1 cellular context compared by ENCODE assay signal in the genomic region with DNA sequence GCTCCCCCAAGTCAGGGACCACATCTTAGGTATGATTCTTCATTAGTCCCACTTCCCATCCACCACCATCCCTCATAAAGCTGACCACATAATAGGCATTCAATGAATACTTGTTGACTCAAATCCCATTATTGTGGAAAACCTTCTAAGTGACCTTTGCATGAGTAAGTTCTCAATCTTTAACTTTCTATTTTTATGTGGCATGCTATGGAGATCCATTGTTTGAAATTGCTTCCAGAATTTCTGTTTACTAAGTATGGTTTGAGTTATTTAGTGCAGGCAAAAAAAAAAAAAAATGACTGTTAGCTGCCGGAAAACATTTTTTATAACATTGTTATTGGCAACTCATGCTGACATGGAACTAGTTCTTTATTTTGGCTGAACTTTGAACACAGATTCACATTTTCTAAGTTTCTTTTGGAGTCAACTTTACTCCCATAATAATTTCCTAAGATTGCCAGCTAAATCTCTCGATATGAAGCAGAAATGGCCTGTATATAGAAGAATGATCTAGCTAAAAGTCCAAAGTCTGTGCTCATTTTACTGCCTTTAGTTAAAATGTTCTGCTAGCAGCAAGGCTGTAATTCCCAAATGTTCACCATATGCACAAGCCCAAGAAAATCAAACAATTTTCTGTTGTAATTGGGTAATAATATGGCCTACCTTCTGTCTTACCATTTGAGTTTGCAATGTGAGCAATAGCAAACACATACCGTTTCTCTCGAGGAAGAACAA.
TF ChIP-seq lines count a peak whose summit lies in the region.

No MANE protein-coding gene starts in this region.

TF ChIP-seq in endothelial cell of umbilical vein, 7 proteins besides CTCF, POLR2A, EP300 and RAD21:
- TF ChIP-seq JUN (IDR thresholded peaks at IDR 0.05; ENCODE audit: borderline replicate concordance, insufficient read depth, insufficient read length, low read depth): no peak
- TF ChIP-seq FOS (IDR thresholded peaks at IDR 0.05; ENCODE audit: borderline replicate concordance, insufficient read depth, low read length): no peak
- TF ChIP-seq, protein P1, sequence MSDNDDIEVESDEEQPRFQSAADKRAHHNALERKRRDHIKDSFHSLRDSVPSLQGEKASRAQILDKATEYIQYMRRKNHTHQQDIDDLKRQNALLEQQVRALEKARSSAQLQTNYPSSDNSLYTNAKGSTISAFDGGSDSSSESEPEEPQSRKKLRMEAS (IDR thresholded peaks at IDR 0.05; ENCODE audit: insufficient read depth, insufficient read length): no peak
- TF ChIP-seq GATA2 (IDR thresholded peaks at IDR 0.05; ENCODE audit: insufficient read depth, insufficient read length, low read depth, low read length): no peak
- TF ChIP-seq POLR2AphosphoS5 (IDR thresholded peaks at IDR 0.05; ENCODE audit: insufficient read depth, low read depth, low read length): no peak
- no peak for TF ChIP-seq MYC (IDR thresholded peaks at IDR 0.05; ENCODE audit: low read depth, low read length)
- TF ChIP-seq EZH2 (IDR thresholded peaks at IDR 0.05; ENCODE audit: borderline replicate concordance, low read depth, low read length, severe bottlenecking): no peak
